ENCODE assay signal across 19 cellular contexts in genomic region chr12:52667509-52667908, GRCh38. TPM values are rescaled to one million over a fixed set of nuclear protein-coding genes. Genes with fewer than 3 reads are reported as not detected.
A peak's percentile ranks its signal among the peaks of the same experiment; 100 is the strongest.
DNase-seq lines count a peak whose midpoint lies in the region; ATAC-seq, FAIRE-seq and TF ChIP-seq lines count a peak whose summit lies in the region.
"Had no signal": no experiment of that assay in that cellular context is flagged by ENCODE, and none has a peak within 500 bp of the region (broad histone marks: within the 10 kb centered on the region; RNA-seq: fewer than 3 reads in every experiment).

No MANE protein-coding gene starts in this region.

- no peaks in the 10 kb centered on the region for H3F3A ChIP-seq in neural progenitor cell (ENCODE audit: low read depth)

- H3K9me3 ChIP-seq in neural progenitor cell (ENCODE audit: low read depth) = no peaks in the 10 kb centered on the region
- H3K9me3 ChIP-seq: prostate gland had no signal

- H2AFZ ChIP-seq in neural progenitor cell (replicated peaks) = no peak overlapping the region

- H3K27me3 ChIP-seq in bronchial epithelial cell (ENCODE audit: control insufficient read depth, insufficient read depth, low read length) (peaks cover 4% of the 10 kb centered on the region), neural progenitor cell (no peaks in the 10 kb centered on the region)

- no peak overlapping the region for H3K27ac ChIP-seq in neural progenitor cell
- H3K27ac ChIP-seq: prostate gland had no signal

- H3K9ac ChIP-seq in neural progenitor cell = no peak overlapping the region

- H3K27me3 Mint-ChIP-seq in neural progenitor cell (ENCODE audit: insufficient read depth, low read depth) = peaks cover 2% of the 10 kb centered on the region
- H3K27me3 Mint-ChIP-seq in stimulated activated memory B cell treated with anti-CD40 and anti-IgM and Interleukin-4, amounts not matched to agents 10 μg/mL and 1 μg/mL and 100 μg/mL, for 72 hours = peaks cover 21% of the 10 kb centered on the region

- H3K4me3 ChIP-seq in bronchial epithelial cell (ENCODE audit: low read depth, low read length) (no peak overlapping the region), neural progenitor cell (no peak overlapping the region)
- H3K4me3 ChIP-seq: prostate gland had no signal

- H3K4me1 Mint-ChIP-seq in neural progenitor cell = peaks cover under 1% of the 10 kb centered on the region
- no peaks in the 10 kb centered on the region for H3K4me1 Mint-ChIP-seq in stimulated activated memory B cell treated with anti-CD40 and anti-IgM and Interleukin-4, amounts not matched to agents 10 μg/mL and 1 μg/mL and 100 μg/mL, for 72 hours

- peak; percentile 43 for TF ChIP-seq CTCF in bronchial epithelial cell (IDR thresholded peaks at IDR 0.05; ENCODE audit: insufficient read depth, low read length, severe bottlenecking)
- TF ChIP-seq CTCF in neural progenitor cell (IDR thresholded peaks at IDR 0.05) = peak; percentile 50

- H3K4me3 Mint-ChIP-seq in neural progenitor cell = no peak overlapping the region
- no peak overlapping the region for H3K4me3 Mint-ChIP-seq in stimulated activated memory B cell treated with anti-CD40 and anti-IgM and Interleukin-4, amounts not matched to agents 10 μg/mL and 1 μg/mL and 100 μg/mL, for 72 hours
- H3K4me3 Mint-ChIP-seq: brain had no signal

- no peak for FAIRE-seq in bronchial epithelial cell (lab: Jason Lieb, UNC)
- FAIRE-seq: A204.1, GM18507 had no signal

- H3K79me2 ChIP-seq in neural progenitor cell (ENCODE audit: low read depth) = no peaks in the 10 kb centered on the region

- H3K9me3 Mint-ChIP-seq in neural progenitor cell = no peaks in the 10 kb centered on the region
- no peaks in the 10 kb centered on the region for H3K9me3 Mint-ChIP-seq in stimulated activated memory B cell treated with anti-CD40 and anti-IgM and Interleukin-4, amounts not matched to agents 10 μg/mL and 1 μg/mL and 100 μg/mL, for 72 hours
- H3K9me3 Mint-ChIP-seq: activated T-helper 2 cell treated with anti-CD3 and anti-CD28 coated beads, Interferon-gamma antibody, Interleukin-2, Interleukin-4, amounts not matched to agents 10 μg/mL and 5 μg/mL and 100 μg/mL, durations not matched to agents 14 hours and 24 hours and 36 hours had no signal

- peak; percentile 19 for DNase-seq in NCI-H2171 treated with DMSO at 0.1 percent for 48 hours (lab: John Stamatoyannopoulos, UW)
- no peak for DNase-seq in NCI-H2171 (lab: John Stamatoyannopoulos, UW)
- peak; percentile 32 for DNase-seq in HuH-7 (ENCODE audit: low spot score)
- no peak for DNase-seq in bronchial epithelial cell (ENCODE audit: low read depth)
- peak; percentile 40 for DNase-seq in neural progenitor cell (ENCODE audit: low spot score)
- DNase-seq in superior temporal gyrus (ENCODE audit: extremely low spot score) = no peak
- DNase-seq: activated CD4-positive, alpha-beta T cell treated with anti-CD3 and anti-CD28 coated beads for 4 hours; DND-41; NCI-H187; T-helper 1 cell had no signal

- H4K20me1 ChIP-seq in neural progenitor cell (ENCODE audit: low read depth) = no peaks in the 10 kb centered on the region

- H3K4me2 ChIP-seq in neural progenitor cell = no peak overlapping the region

- H3K36me3 ChIP-seq in bronchial epithelial cell (ENCODE audit: control insufficient read depth, insufficient read depth, low read length) (no peaks in the 10 kb centered on the region), neural progenitor cell (no peaks in the 10 kb centered on the region)
- H3K36me3 ChIP-seq: prostate gland had no signal

- no peak for ATAC-seq in stimulated activated memory B cell treated with anti-CD40 and anti-IgM and Interleukin-4, amounts not matched to agents 10 μg/mL and 1 μg/mL and 100 μg/mL, for 72 hours
- no peak for ATAC-seq in HG03097 (IDR thresholded peaks at IDR 0.05; ENCODE audit: low FRiP score, unreplicated experiment)

- H3K27ac Mint-ChIP-seq in neural progenitor cell = no peak overlapping the region
- H3K27ac Mint-ChIP-seq in stimulated activated memory B cell treated with anti-CD40 and anti-IgM and Interleukin-4, amounts not matched to agents 10 μg/mL and 1 μg/mL and 100 μg/mL, for 72 hours = no peak overlapping the region
- H3K27ac Mint-ChIP-seq: activated T-helper 2 cell treated with anti-CD3 and anti-CD28 coated beads, Interferon-gamma antibody, Interleukin-2, Interleukin-4, amounts not matched to agents 10 μg/mL and 5 μg/mL and 100 μg/mL, durations not matched to agents 14 hours and 24 hours and 36 hours; brain had no signal

- H3K4me1 ChIP-seq in neural progenitor cell = no peaks in the 10 kb centered on the region
- H3K4me1 ChIP-seq: prostate gland had no signal

- H3K36me3 Mint-ChIP-seq in neural progenitor cell = no peaks in the 10 kb centered on the region
- no peaks in the 10 kb centered on the region for H3K36me3 Mint-ChIP-seq in stimulated activated memory B cell treated with anti-CD40 and anti-IgM and Interleukin-4, amounts not matched to agents 10 μg/mL and 1 μg/mL and 100 μg/mL, for 72 hours
- H3K36me3 Mint-ChIP-seq: brain had no signal

RNA-seq across cellular contexts. Expression of gene KRT1, which starts 12.7 kb away (rescaled TPM):
- not detected in 2 replicates for total RNA-seq in bronchial epithelial cell
- not detected in 2 replicates for total RNA-seq in neural progenitor cell (ENCODE audit: low replicate concordance)

RNA-seq across cellular contexts. Expression of gene KRT2, which starts 15.5 kb away (rescaled TPM):
- total RNA-seq in bronchial epithelial cell (not detected in 2 replicates), neural progenitor cell (ENCODE audit: low replicate concordance) (not detected in 2 replicates)
- total RNA-seq: activated T-helper 2 cell treated with anti-CD3 and anti-CD28 coated beads, Interferon-gamma antibody, Interleukin-2, Interleukin-4, amounts not matched to agents 10 μg/mL and 5 μg/mL and 100 μg/mL, durations not matched to agents 14 hours and 24 hours and 36 hours; urinary bladder had no signal

RNA-seq across cellular contexts. Expression of gene KRT77, which starts 35.8 kb away (rescaled TPM):
- total RNA-seq in bronchial epithelial cell (under 0.01 TPM in 1 of 2 replicates, not detected in the other), neural progenitor cell (ENCODE audit: low replicate concordance) (0.47 TPM in 1 of 2 replicates, not detected in the other)
- total RNA-seq: activated T-helper 2 cell treated with anti-CD3 and anti-CD28 coated beads, Interferon-gamma antibody, Interleukin-2, Interleukin-4, amounts not matched to agents 10 μg/mL and 5 μg/mL and 100 μg/mL, durations not matched to agents 14 hours and 24 hours and 36 hours; mononuclear cell; urinary bladder had no signal

RNA-seq across cellular contexts. Expression of gene KRT73, which starts 49.1 kb away (rescaled TPM):
- total RNA-seq in bronchial epithelial cell (not detected in 2 replicates), neural progenitor cell (ENCODE audit: low replicate concordance) (not detected in 2 replicates)
- total RNA-seq: activated T-helper 2 cell treated with anti-CD3 and anti-CD28 coated beads, Interferon-gamma antibody, Interleukin-2, Interleukin-4, amounts not matched to agents 10 μg/mL and 5 μg/mL and 100 μg/mL, durations not matched to agents 14 hours and 24 hours and 36 hours; prostate gland had no signal

Comparison
In these comparisons a context has a peak if more than half of its experiments do, and no peak if none do; other contexts are left out.
1. DNase-seq: peak in NCI-H2171 treated with DMSO at 0.1 percent for 48 hours (single experiment), HuH-7 (single experiment) and neural progenitor cell (single experiment); none in NCI-H2171 (single experiment), bronchial epithelial cell (single experiment) and superior temporal gyrus (single experiment).